ENCODE assay signal across 20 cellular contexts in the genomic region with DNA sequence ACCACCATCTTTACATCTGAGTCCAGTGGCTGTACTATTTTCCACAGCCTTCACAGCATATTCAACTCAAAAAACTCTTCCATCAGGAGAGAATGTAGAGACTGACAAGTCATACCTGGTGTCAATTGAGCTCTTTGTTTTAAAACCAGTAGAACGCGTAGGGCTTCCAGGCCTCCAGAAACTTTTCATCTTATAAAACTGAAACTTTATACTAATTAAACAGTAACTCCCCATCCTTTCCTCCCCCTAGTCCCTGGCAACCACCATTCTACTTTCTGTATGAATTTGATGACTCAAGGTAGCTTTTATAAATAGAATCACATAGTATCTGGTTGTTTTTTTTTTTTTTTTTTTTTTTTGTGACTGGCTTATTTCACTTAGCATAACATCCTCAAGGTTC. TPM values are rescaled to one million over a fixed set of nuclear protein-coding genes. Genes with fewer than 3 reads are reported as not detected.
DNase-seq lines count a peak whose midpoint lies in the region; ATAC-seq and TF ChIP-seq lines count a peak whose summit lies in the region.
"Had no signal": no experiment of that assay in that cellular context is flagged by ENCODE, and none has a peak within 500 bp of the region (broad histone marks: within the 10 kb centered on the region; RNA-seq: fewer than 3 reads in every experiment).

No MANE protein-coding gene starts in this region.

- H3K9me3 ChIP-seq in mammary epithelial cell (replicated peaks; ENCODE audit: insufficient read depth, low read length): no peaks in the 10 kb centered on the region
- peaks cover 0 to 3% (median 0%) of the 10 kb centered on the region in 4 donors for H3K9me3 ChIP-seq in tibial nerve
- no peaks in the 10 kb centered on the region for H3K9me3 ChIP-seq in naive thymus-derived CD4-positive, alpha-beta T cell (ENCODE audit: control insufficient read depth in 2 of 3, low read length in 3 of 3)
- H3K9me3 ChIP-seq: BE2C, Caco-2, MG63, SK-N-SH had no signal

- no peak overlapping the region for H3K9ac ChIP-seq in mammary epithelial cell (ENCODE audit: insufficient read depth, low read length)
- H3K9ac ChIP-seq: KMS-11, SK-N-SH had no signal

- no peak overlapping the region for H3K4me3 ChIP-seq in mammary epithelial cell (replicated peaks in 1 of 3; ENCODE audit: insufficient read depth in 1 of 3, low read depth in 2 of 3, low read length in 3 of 3)
- no peak overlapping the region for H3K4me3 ChIP-seq in tibial nerve
- H3K4me3 ChIP-seq in naive thymus-derived CD4-positive, alpha-beta T cell (ENCODE audit: low read length): no peak overlapping the region
- H3K4me3 ChIP-seq: MG63 had no signal

- H2AFZ ChIP-seq in mammary epithelial cell (ENCODE audit: low read depth, low read length): no peak overlapping the region

- peaks cover 20% of the 10 kb centered on the region for H3K27me3 Mint-ChIP-seq in MCF 10A (ENCODE audit: insufficient read depth, unreplicated experiment)
- H3K27me3 Mint-ChIP-seq in naive thymus-derived CD4-positive, alpha-beta T cell: peaks cover 0 to 35% (median 15%) of the 10 kb centered on the region in 5 donors

- BruUV-seq in mammary epithelial cell (replicated peaks; lab: Mats Ljungman, UMichigan): no TSS peak
- no TSS peak for BruUV-seq in MCF 10A (replicated peaks; lab: Mats Ljungman, UMichigan)

- peaks cover 3% of the 10 kb centered on the region for H3K27me3 ChIP-seq in mammary epithelial cell (ENCODE audit: insufficient read depth, low read length)
- no peaks in the 10 kb centered on the region for H3K27me3 ChIP-seq in tibial nerve
- no peaks in the 10 kb centered on the region for H3K27me3 ChIP-seq in naive thymus-derived CD4-positive, alpha-beta T cell (ENCODE audit: control insufficient read depth in 2 of 2, insufficient read depth in 2 of 2, low read length in 2 of 2)
- H3K27me3 ChIP-seq: BE2C, MG63 had no signal

- H3K4me1 Mint-ChIP-seq in MCF 10A (ENCODE audit: insufficient read depth, unreplicated experiment): no peaks in the 10 kb centered on the region
- no peaks in the 10 kb centered on the region for H3K4me1 Mint-ChIP-seq in stimulated activated effector memory CD8-positive, alpha-beta T cell treated with anti-CD3 and anti-CD28 coated beads, Interleukin-12 subunit alpha, Interleukin-12 subunit beta, amount 100 ng/mL, for 72 hours
- H3K4me1 Mint-ChIP-seq in naive thymus-derived CD4-positive, alpha-beta T cell: peaks cover 0 to 3% (median 0%) of the 10 kb centered on the region in 7 donors

- ATAC-seq in activated CD4-positive, CD25-positive, alpha-beta regulatory T cell treated with anti-CD3 and anti-CD28 coated beads, Interleukin-2, amount 50 U/mL, for 24 hours: peak; percentile 28 to 33
- ATAC-seq in stimulated activated effector memory CD8-positive, alpha-beta T cell treated with anti-CD3 and anti-CD28 coated beads, Interleukin-12 subunit alpha, Interleukin-12 subunit beta, amount 100 ng/mL, for 72 hours: peak; percentile 47
- ATAC-seq in naive thymus-derived CD4-positive, alpha-beta T cell: no peak

- no peaks in the 10 kb centered on the region for H3K9me3 Mint-ChIP-seq in MCF 10A (ENCODE audit: unreplicated experiment)
- no peaks in the 10 kb centered on the region for H3K9me3 Mint-ChIP-seq in stimulated activated effector memory CD8-positive, alpha-beta T cell treated with anti-CD3 and anti-CD28 coated beads, Interleukin-12 subunit alpha, Interleukin-12 subunit beta, amount 100 ng/mL, for 72 hours
- peaks cover 0 to 6% (median 0%) of the 10 kb centered on the region in 11 donors for H3K9me3 Mint-ChIP-seq in naive thymus-derived CD4-positive, alpha-beta T cell
- H3K9me3 Mint-ChIP-seq: CD4-positive, alpha-beta T cell had no signal

- H3K36me3 ChIP-seq in mammary epithelial cell (ENCODE audit: insufficient read depth, low read length) (no peaks in the 10 kb centered on the region), tibial nerve (no peaks in the 10 kb centered on the region)
- no peaks in the 10 kb centered on the region for H3K36me3 ChIP-seq in naive thymus-derived CD4-positive, alpha-beta T cell (ENCODE audit: control insufficient read depth in 2 of 3, insufficient read depth in 3 of 3, low read length in 3 of 3)
- H3K36me3 ChIP-seq: BE2C, MG63 had no signal

- H3K27ac ChIP-seq in mammary epithelial cell (ENCODE audit: insufficient read depth, low read depth, low read length) (no peak overlapping the region), tibial nerve (no peak overlapping the region)
- no peak overlapping the region for H3K27ac ChIP-seq in naive thymus-derived CD4-positive, alpha-beta T cell (ENCODE audit: low read depth, low read length)
- H3K27ac ChIP-seq: KMS-11 had no signal

- no peak overlapping the region for H3K4me3 Mint-ChIP-seq in MCF 10A (ENCODE audit: unreplicated experiment)
- H3K4me3 Mint-ChIP-seq in stimulated activated effector memory CD8-positive, alpha-beta T cell treated with anti-CD3 and anti-CD28 coated beads, Interleukin-12 subunit alpha, Interleukin-12 subunit beta, amount 100 ng/mL, for 72 hours: no peak overlapping the region
- no peak overlapping the region for H3K4me3 Mint-ChIP-seq in naive thymus-derived CD4-positive, alpha-beta T cell
- H3K4me3 Mint-ChIP-seq: CD4-positive, alpha-beta T cell had no signal

- POLR2A ChIA-PET in MCF 10A (lab: Yijun Ruan, JAX): no interaction called here
- POLR2A ChIA-PET in naive thymus-derived CD4-positive, alpha-beta T cell (lab: Charles Lee): no interaction called here

- DNase-seq in activated CD4-positive, CD25-positive, alpha-beta regulatory T cell (lab: John Stamatoyannopoulos, UW): no peak
- peak; percentile 4 for DNase-seq in mammary epithelial cell
- no peak for DNase-seq in MCF 10A (ENCODE audit: unreplicated experiment)
- peak; percentile 29 for DNase-seq in M059J (ENCODE audit: low read depth)
- no peak for DNase-seq in stimulated activated effector memory CD8-positive, alpha-beta T cell treated with anti-CD3 and anti-CD28 coated beads, Interleukin-12 subunit alpha, Interleukin-12 subunit beta, amount 100 ng/mL, for 72 hours (ENCODE audit: low spot score in 2 of 2)
- DNase-seq in tibial nerve (ENCODE audit: low spot score in 2 of 2): no peak
- DNase-seq in naive thymus-derived CD4-positive, alpha-beta T cell: no peak
- DNase-seq: BE2C; Caco-2; CD4-positive, alpha-beta T cell; DMS153; MG63; NCI-H1092 treated with DMSO at 0.1 percent for 48 hours; NCI-H146; NCI-H2029 treated with DMSO at 0.1 percent for 48 hours; NCI-H2171 treated with DMSO at 0.1 percent for 48 hours; Right ventricle myocardium superior; SK-N-SH had no signal

- H3K79me2 ChIP-seq in mammary epithelial cell (ENCODE audit: insufficient read depth, low read length): no peaks in the 10 kb centered on the region

- no peak for TF ChIP-seq EP300 in tibial nerve (IDR thresholded peaks at IDR 0.05)

- CTCF ChIA-PET in mammary epithelial cell (lab: Charles Lee; ENCODE audit: low non-redundant PET) (no interaction called here), MCF 10A (lab: Yijun Ruan, JAX) (interaction anchor here (0.6 kb wide), 1 partner anchor 1276 kb away, joined by 3 read pairs; no protein-coding TSS in a partner anchor)
- CTCF ChIA-PET in naive thymus-derived CD4-positive, alpha-beta T cell (lab: Charles Lee): no interaction called here

- no peaks in the 10 kb centered on the region for H3K36me3 Mint-ChIP-seq in MCF 10A (ENCODE audit: insufficient read depth, unreplicated experiment)
- H3K36me3 Mint-ChIP-seq in stimulated activated effector memory CD8-positive, alpha-beta T cell treated with anti-CD3 and anti-CD28 coated beads, Interleukin-12 subunit alpha, Interleukin-12 subunit beta, amount 100 ng/mL, for 72 hours: no peaks in the 10 kb centered on the region
- H3K36me3 Mint-ChIP-seq in naive thymus-derived CD4-positive, alpha-beta T cell: no peaks in the 10 kb centered on the region

- in situ Hi-C loops in mammary epithelial cell (cut with MboI; ENCODE audit: low sequenced_read_pairs in 2 of 2): no loop called here

- H3K4me1 ChIP-seq in mammary epithelial cell (ENCODE audit: insufficient read depth, low read length) (no peaks in the 10 kb centered on the region), tibial nerve (no peaks in the 10 kb centered on the region)
- no peaks in the 10 kb centered on the region for H3K4me1 ChIP-seq in naive thymus-derived CD4-positive, alpha-beta T cell (ENCODE audit: control insufficient read depth in 2 of 2, insufficient read depth in 2 of 2, low read length in 2 of 2)
- H3K4me1 ChIP-seq: BE2C, Caco-2 had no signal

- TF ChIP-seq POLR2A in tibial nerve (IDR thresholded peaks at IDR 0.05): no peak

- 55% methylated on average over 2 of the region's 2 CpGs for WGBS in mammary epithelial cell (ENCODE audit: low coverage, missing lambda C conversion rate)
- WGBS in tibial nerve, 2 donors: 91 to 95% methylated on average over 2 of the region's 2 CpGs

- TF ChIP-seq CTCF in mammary epithelial cell (conservative IDR thresholded peaks at IDR 0.05 in 1 of 2, IDR thresholded peaks at IDR 0.05 in 1 of 2; ENCODE audit: extremely low read depth in 1 of 2, insufficient read depth in 1 of 2, low read depth in 1 of 2, low read length in 2 of 2) (no peak), MCF 10A (IDR thresholded peaks at IDR 0.05; ENCODE audit: unreplicated experiment) (no peak), tibial nerve (IDR thresholded peaks at IDR 0.05) (no peak)

- no peaks in the 10 kb centered on the region for H4K20me1 ChIP-seq in mammary epithelial cell (ENCODE audit: insufficient read depth, low read length)

- intact Hi-C loops in mammary epithelial cell (cut with micrococcal nuclease): no loop called here
- intact Hi-C loops in MCF 10A (cut with micrococcal nuclease): no loop called here
- intact Hi-C loops in naive thymus-derived CD4-positive, alpha-beta T cell (cut with micrococcal nuclease): no loop called here

- dilution Hi-C loops in mammary epithelial cell (cut with HindIII; ENCODE audit: low sequenced_read_pairs): loop anchor here (5.0 kb wide), 1 partner anchor 60 kb away; no protein-coding TSS in a partner anchor

- H3K27ac Mint-ChIP-seq in MCF 10A (ENCODE audit: low read depth, unreplicated experiment): no peak overlapping the region
- H3K27ac Mint-ChIP-seq in stimulated activated effector memory CD8-positive, alpha-beta T cell treated with anti-CD3 and anti-CD28 coated beads, Interleukin-12 subunit alpha, Interleukin-12 subunit beta, amount 100 ng/mL, for 72 hours: no peak overlapping the region
- H3K27ac Mint-ChIP-seq in naive thymus-derived CD4-positive, alpha-beta T cell: no peak overlapping the region
- H3K27ac Mint-ChIP-seq: CD4-positive, alpha-beta T cell had no signal

- no peak overlapping the region for H3K4me2 ChIP-seq in mammary epithelial cell (ENCODE audit: insufficient read depth, low read depth, low read length)
- H3K4me2 ChIP-seq: KMS-11, SK-N-SH had no signal

RNA-seq across cellular contexts. Expression of a gene that starts 40.2 kb away (rescaled TPM):
- total RNA-seq in mammary epithelial cell (1 to 10 TPM; 5.3 to 8.0 TPM), MCF 10A (2022) (5.1 and 8.2 TPM in 2 replicates), tibial nerve (1 to 10 TPM; 6.9 to 9.4 (median 7.8) TPM)
- polyA plus RNA-seq in mammary epithelial cell: 1.3 TPM
- polyA minus RNA-seq in mammary epithelial cell: 6.2 TPM
- total RNA-seq in M059J (2014; rRNA removed; shearing (Covaris generic)): 4.6 and 5.9 TPM in 2 replicates
- 1 to 10 TPM in 4 of 5 experiments, under 1 TPM in 1; 0.77 to 3.0 (median 2.6) TPM for total RNA-seq in naive thymus-derived CD4-positive, alpha-beta T cell
- 1 to 10 TPM in 1 of 2 donors, under 1 TPM in 1; 0.84 to 1.2 TPM for polyA plus RNA-seq in naive thymus-derived CD4-positive, alpha-beta T cell

Comparison
In these comparisons a context has a peak if more than half of its experiments do, and no peak if none do; other contexts are left out.
1. DNase-seq: peak in mammary epithelial cell (single experiment) and M059J (single experiment); none in activated CD4-positive, CD25-positive, alpha-beta regulatory T cell (0 of 4), MCF 10A (single experiment), stimulated activated effector memory CD8-positive, alpha-beta T cell treated with anti-CD3 and anti-CD28 coated beads, Interleukin-12 subunit alpha, Interleukin-12 subunit beta, amount 100 ng/mL, for 72 hours (0 of 2), tibial nerve (0 of 2) and naive thymus-derived CD4-positive, alpha-beta T cell (0 of 9).